15 cellular contexts compared by ENCODE assay signal in the genomic region with DNA sequence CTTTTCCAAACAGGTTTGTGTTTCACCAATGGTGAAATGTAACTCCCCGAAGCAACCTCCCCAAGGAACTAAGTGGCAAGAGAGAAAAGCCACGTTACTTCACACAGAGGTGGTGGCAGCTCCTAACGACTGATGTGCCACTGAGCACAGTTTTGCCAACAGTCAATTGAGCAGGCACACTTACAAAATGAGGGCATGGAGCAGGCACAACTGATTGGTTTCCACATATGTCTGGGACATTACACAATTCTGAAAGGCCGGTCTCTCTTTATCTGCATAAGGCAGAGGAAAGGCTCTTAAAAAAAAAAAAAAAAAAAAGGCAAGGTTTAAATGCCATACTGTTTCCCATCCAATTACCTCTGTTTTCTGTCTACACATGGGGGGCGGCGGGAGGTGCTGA.
"Had no signal": no experiment of that assay in that cellular context is flagged by ENCODE, and none has a peak within 500 bp of the region (broad histone marks: within the 10 kb centered on the region; RNA-seq: fewer than 3 reads in every experiment).

No MANE protein-coding gene starts in this region.

- ATAC-seq: gastroesophageal sphincter; left ventricle myocardium superior; naive thymus-derived CD4-positive, alpha-beta T cell; psoas muscle had no signal

- H3K4me1 ChIP-seq: esophagus muscularis mucosa, gastroesophageal sphincter, psoas muscle, sigmoid colon had no signal

- H3K36me3 ChIP-seq: esophagus muscularis mucosa, gastroesophageal sphincter, neutrophil, sigmoid colon had no signal

- H3K9me3 ChIP-seq: esophagus muscularis mucosa, gastroesophageal sphincter, neutrophil, psoas muscle, sigmoid colon had no signal

- DNase-seq: effector memory CD4-positive, alpha-beta T cell; foreskin fibroblast; glutamatergic neuron; left ventricle myocardium superior; naive thymus-derived CD4-positive, alpha-beta T cell; psoas muscle; sigmoid colon; stimulated activated CD4-positive, alpha-beta T cell treated with anti-CD3 and anti-CD28 coated beads, Interleukin-2, amount 100 ng/mL, for 48 hours; stimulated activated naive CD4-positive, alpha-beta T cell treated with Interleukin-2 at 50 U/mL for 16 hours; trophoblast cell had no signal

- H3K4me3 ChIP-seq: esophagus muscularis mucosa, gastroesophageal sphincter, psoas muscle, sigmoid colon, smooth muscle cell had no signal

- H3K27ac ChIP-seq: epithelial cell of prostate, esophagus muscularis mucosa, gastroesophageal sphincter, neutrophil, psoas muscle, sigmoid colon had no signal

- H3K4me2 ChIP-seq: smooth muscle cell had no signal

- H3K27me3 ChIP-seq: esophagus muscularis mucosa, gastroesophageal sphincter, neutrophil, sigmoid colon had no signal
